Comparison of ENCODE assay signal across 1 cellular context in genomic region chr16:84286568-84287220, GRCh38.
TF ChIP-seq lines count a peak whose summit lies in the region.

No MANE protein-coding gene starts in this region.

TF ChIP-seq in SK-N-SH treated with all-trans-retinoic acid at 6 μM for 48 hours, 23 proteins besides CTCF, POLR2A, EP300 and RAD21 (continued from another document):
- TF ChIP-seq CSRNP3 (CRISPR knock-in tag; IDR thresholded peaks at IDR 0.05) (no peak), TCF4 (CRISPR knock-in tag; IDR thresholded peaks at IDR 0.05; ENCODE audit: borderline replicate concordance) (no peak), CSDC2 (CRISPR knock-in tag; IDR thresholded peaks at IDR 0.05) (no peak), CREB5 (CRISPR knock-in tag; IDR thresholded peaks at IDR 0.05; ENCODE audit: low read depth) (no peak), ESRRG (CRISPR knock-in tag; IDR thresholded peaks at IDR 0.05) (no peak), TOX (CRISPR knock-in tag; IDR thresholded peaks at IDR 0.05; ENCODE audit: borderline replicate concordance) (no peak), SNAI2 (CRISPR knock-in tag; IDR thresholded peaks at IDR 0.05) (no peak), PATZ1 (CRISPR knock-in tag; IDR thresholded peaks at IDR 0.05; ENCODE audit: borderline replicate concordance) (no peak), OSR1 (CRISPR knock-in tag; IDR thresholded peaks at IDR 0.05) (no peak), ZC3H10 (CRISPR knock-in tag; IDR thresholded peaks at IDR 0.05) (no peak), ARNTL (CRISPR knock-in tag; IDR thresholded peaks at IDR 0.05; ENCODE audit: borderline replicate concordance, low read depth) (no peak)
